In the genomic region with DNA sequence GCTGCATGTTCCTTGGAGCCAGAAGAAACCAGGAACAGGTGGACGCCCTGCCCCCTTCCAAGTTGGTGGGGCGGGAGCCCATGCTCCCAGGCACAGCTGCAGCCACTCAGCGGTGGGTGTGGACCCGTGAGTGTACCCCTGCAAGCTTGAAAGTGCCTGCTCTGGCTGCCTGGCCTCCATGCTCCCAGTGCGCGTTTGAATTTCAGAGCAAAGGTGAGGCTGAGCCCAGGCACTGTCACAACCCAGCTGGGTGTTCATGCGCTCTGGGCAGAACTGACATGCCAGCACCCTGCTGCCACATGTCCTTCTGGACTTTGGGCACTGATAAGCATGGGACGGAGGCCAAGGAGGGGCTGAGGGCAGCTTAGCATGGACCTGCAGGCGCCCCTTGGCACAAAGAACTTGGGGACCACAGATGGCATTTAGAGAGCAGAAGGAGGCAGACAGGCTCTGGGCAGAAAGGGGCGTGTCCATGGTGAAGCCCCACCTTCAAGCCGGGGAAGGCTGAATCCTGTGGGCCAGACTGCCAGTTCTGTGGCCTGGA, we compare ENCODE assay signal across 22 cellular contexts.
"Had no signal": no experiment of that assay in that cellular context is flagged by ENCODE, and none has a peak within 500 bp of the region (broad histone marks: within the 10 kb centered on the region; RNA-seq: fewer than 3 reads in every experiment).

No MANE protein-coding gene starts in this region.

- H3K27ac Mint-ChIP-seq: activated CD4-positive, alpha-beta memory T cell treated with anti-CD3 and anti-CD28 coated beads, Interleukin-2, amount 10 ng/mL, durations not matched to agents 7 days and 5 days; activated naive CD4-positive, alpha-beta T cell treated with anti-CD3 and anti-CD28 coated beads, Interleukin-2, amount 50 U/mL, for 24 hours; memory B cell; stimulated activated naive B cell treated with anti-CD40 and anti-IgM and Interleukin-4, amounts not matched to agents 10 μg/mL and 1 μg/mL and 100 μg/mL, for 72 hours; T-helper 17 cell; type B pancreatic cell had no signal

- ATAC-seq: left cardiac atrium; sciatic nerve; stimulated activated naive B cell treated with anti-CD40 and anti-IgM and Interleukin-4, amounts not matched to agents 10 μg/mL and 1 μg/mL and 100 μg/mL, for 72 hours; T-helper 17 cell had no signal

- H3K27me3 ChIP-seq: ascending aorta, heart right ventricle had no signal

- H3K4me3 ChIP-seq: ascending aorta, coronary artery, heart right ventricle, smooth muscle cell, thoracic aorta had no signal

- H3K4me1 ChIP-seq: ascending aorta, heart right ventricle had no signal

- H3K4me1 Mint-ChIP-seq: activated CD4-positive, alpha-beta memory T cell treated with anti-CD3 and anti-CD28 coated beads, Interleukin-2, amount 10 ng/mL, durations not matched to agents 7 days and 5 days; activated naive CD4-positive, alpha-beta T cell treated with anti-CD3 and anti-CD28 coated beads, Interleukin-2, amount 50 U/mL, for 24 hours; central memory CD8-positive, alpha-beta T cell; memory B cell; stimulated activated naive B cell treated with anti-CD40 and anti-IgM and Interleukin-4, amounts not matched to agents 10 μg/mL and 1 μg/mL and 100 μg/mL, for 72 hours; T-helper 17 cell had no signal

- H3K9me3 ChIP-seq: ascending aorta, thoracic aorta had no signal

- H3K27me3 Mint-ChIP-seq: activated CD4-positive, alpha-beta memory T cell treated with anti-CD3 and anti-CD28 coated beads, Interleukin-2, amount 10 ng/mL, durations not matched to agents 7 days and 5 days; central memory CD8-positive, alpha-beta T cell; memory B cell; stimulated activated naive B cell treated with anti-CD40 and anti-IgM and Interleukin-4, amounts not matched to agents 10 μg/mL and 1 μg/mL and 100 μg/mL, for 72 hours; T-helper 17 cell; type B pancreatic cell had no signal

- H3K36me3 ChIP-seq: ascending aorta, heart right ventricle, thoracic aorta had no signal

- H3K36me3 Mint-ChIP-seq: activated naive CD4-positive, alpha-beta T cell treated with anti-CD3 and anti-CD28 coated beads, Interleukin-2, amount 50 U/mL, for 24 hours; memory B cell; stimulated activated naive B cell treated with anti-CD40 and anti-IgM and Interleukin-4, amounts not matched to agents 10 μg/mL and 1 μg/mL and 100 μg/mL, for 72 hours; type B pancreatic cell had no signal

- DNase-seq: activated CD4-positive, alpha-beta memory T cell treated with anti-CD3 and anti-CD28 coated beads, Interleukin-2, amount 10 ng/mL, durations not matched to agents 7 days and 5 days; activated CD4-positive, alpha-beta T cell treated with anti-CD3 and anti-CD28 coated beads for 48 hours; activated gamma-delta T cell; activated T-cell treated with anti-CD3 and anti-CD28 coated beads for 4 hours; heart right ventricle; islet precursor cell; left cardiac atrium; stimulated activated CD4-positive, alpha-beta T cell treated with anti-CD3 and anti-CD28 coated beads, Interleukin-2, amount 100 ng/mL, for 48 hours; stimulated activated CD8-positive, alpha-beta memory T cell treated with anti-CD3 and anti-CD28 coated beads, Interleukin-4, amount 100 ng/mL, for 48 hours; stimulated activated naive B cell treated with anti-CD40 and anti-IgM and Interleukin-4, amounts not matched to agents 10 μg/mL and 1 μg/mL and 100 μg/mL, for 72 hours; SW 1271; T-helper 17 cell had no signal

- H3K27ac ChIP-seq: ascending aorta, coronary artery, epithelial cell of prostate, heart right ventricle, thoracic aorta had no signal

- H3K4me3 Mint-ChIP-seq: activated CD4-positive, alpha-beta memory T cell treated with anti-CD3 and anti-CD28 coated beads, Interleukin-2, amount 10 ng/mL, durations not matched to agents 7 days and 5 days; activated naive CD4-positive, alpha-beta T cell treated with anti-CD3 and anti-CD28 coated beads, Interleukin-2, amount 50 U/mL, for 24 hours; central memory CD8-positive, alpha-beta T cell; memory B cell; stimulated activated naive B cell treated with anti-CD40 and anti-IgM and Interleukin-4, amounts not matched to agents 10 μg/mL and 1 μg/mL and 100 μg/mL, for 72 hours; T-helper 17 cell; type B pancreatic cell had no signal

- H3K4me2 ChIP-seq: smooth muscle cell had no signal

- H3K9me3 Mint-ChIP-seq: activated CD4-positive, alpha-beta memory T cell treated with anti-CD3 and anti-CD28 coated beads, Interleukin-2, amount 10 ng/mL, durations not matched to agents 7 days and 5 days; activated naive CD4-positive, alpha-beta T cell treated with anti-CD3 and anti-CD28 coated beads, Interleukin-2, amount 50 U/mL, for 24 hours; type B pancreatic cell had no signal
